ENCODE assay signal across 9 cellular contexts in the genomic region with DNA sequence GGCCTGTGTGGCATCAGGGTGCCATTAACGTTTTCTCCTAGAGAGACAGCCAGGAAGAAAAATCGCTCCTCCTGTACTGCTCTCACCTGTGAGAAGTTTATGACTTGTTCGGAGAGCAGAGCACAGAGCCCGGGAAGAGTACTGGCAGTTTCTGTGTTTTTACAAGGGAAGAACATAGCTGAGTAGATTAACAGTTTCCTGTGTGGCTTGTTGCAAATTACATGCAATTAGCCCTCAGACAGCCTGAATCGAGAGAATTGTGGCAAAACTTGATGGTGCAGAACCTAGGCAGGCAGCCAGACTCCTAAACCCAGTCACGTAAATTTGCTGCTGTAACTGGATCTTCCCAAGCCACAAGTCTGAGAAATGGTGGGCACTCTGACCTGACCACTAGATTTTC. TPM values are rescaled to one million over a fixed set of nuclear protein-coding genes. Genes with fewer than 3 reads are reported as not detected.
A peak's percentile ranks its signal among the peaks of the same experiment; 100 is the strongest.
DNase-seq lines count a peak whose midpoint lies in the region; ATAC-seq and TF ChIP-seq lines count a peak whose summit lies in the region.
"Had no signal": no experiment of that assay in that cellular context is flagged by ENCODE, and none has a peak within 500 bp of the region (broad histone marks: within the 10 kb centered on the region; RNA-seq: fewer than 3 reads in every experiment).

No MANE protein-coding gene starts in this region.

- no peak overlapping the region for H4K12ac ChIP-seq in trophoblast cell (ENCODE audit: low read depth, low read length)

- no peaks in the 10 kb centered on the region for H3K79me2 ChIP-seq in trophoblast cell (ENCODE audit: control insufficient read depth, insufficient read depth, low read length, poor library complexity)

- no peak overlapping the region for H3K4ac ChIP-seq in trophoblast cell (ENCODE audit: low read depth, low read length)

- H3K36me3 ChIP-seq in trophoblast cell (ENCODE audit: control insufficient read depth in 1 of 2, insufficient read depth in 2 of 2, low read length in 2 of 2), result no peaks in the 10 kb centered on the region

- intact Hi-C loops in left colon (cut with DNase I, micrococcal nuclease), result no loop called here

- WGBS in trophoblast cell (ENCODE audit: extremely low coverage, insufficient coverage, insufficient read length), result no CpG with 5 or more reads among the region's 6 CpGs

- peaks cover 0 to 8% of the 10 kb centered on the region in 2 experiments for H3K4me1 ChIP-seq in trophoblast cell (ENCODE audit: control insufficient read depth in 1 of 2, insufficient read depth in 2 of 2, low read length in 2 of 2)

- DNase-seq in HEK293T (ENCODE audit: extremely low spot score), result peak; percentile 15
- peak; percentile 65 for DNase-seq in NCI-H1436 treated with DMSO at 0.1 percent for 48 hours (lab: John Stamatoyannopoulos, UW)
- peak; percentile 27 to 51 for DNase-seq in left colon
- no peak for DNase-seq in trophoblast cell
- DNase-seq in NCI-H510A (lab: John Stamatoyannopoulos, UW), result no peak
- DNase-seq in hypothalamus (lab: John Stamatoyannopoulos, UW), result no peak
- no peak for DNase-seq in NCI-H345 treated with DMSO at 0.1 percent for 48 hours (lab: John Stamatoyannopoulos, UW; ENCODE audit: unreplicated experiment)

- H3K23ac ChIP-seq in trophoblast cell (ENCODE audit: low read length), result no peak overlapping the region

- no peaks in the 10 kb centered on the region for H3K79me1 ChIP-seq in trophoblast cell (ENCODE audit: low read length)

- no peaks in the 10 kb centered on the region for H3K9me3 ChIP-seq in trophoblast cell (ENCODE audit: insufficient read depth, low read depth, low read length)

- no peak overlapping the region for H3K27ac ChIP-seq in trophoblast cell (ENCODE audit: low read depth, low read length)

- no peak overlapping the region for H2AK5ac ChIP-seq in trophoblast cell (ENCODE audit: low read length)

- no peak overlapping the region for H3K9ac ChIP-seq in trophoblast cell (ENCODE audit: low read length)

- no peak overlapping the region for H3K14ac ChIP-seq in trophoblast cell (ENCODE audit: low read length)

- ATAC-seq in GM18861 (IDR thresholded peaks at IDR 0.05; ENCODE audit: unreplicated experiment) (peak; percentile 44), left colon (peak; percentile 85)

- no peak overlapping the region for H3K4me3 ChIP-seq in trophoblast cell (ENCODE audit: low read depth, low read length)

- H2AFZ ChIP-seq in trophoblast cell (ENCODE audit: insufficient read depth, low read length, poor library complexity), result no peak overlapping the region

- H4K91ac ChIP-seq in trophoblast cell (ENCODE audit: low read depth, low read length), result no peak overlapping the region

- POLR2A ChIA-PET in HEK293T (lab: Yijun Ruan, JAX), result no interaction called here

- no peaks in the 10 kb centered on the region for H3K27me3 ChIP-seq in trophoblast cell (ENCODE audit: insufficient read depth, low read length)

- no peak overlapping the region for H2BK12ac ChIP-seq in trophoblast cell (ENCODE audit: low read length)

- H2BK120ac ChIP-seq in trophoblast cell (ENCODE audit: insufficient read depth, low read length, poor library complexity), result no peak overlapping the region

- no peak overlapping the region for H4K8ac ChIP-seq in trophoblast cell (ENCODE audit: low read depth, low read length)

- H3K4me2 ChIP-seq in trophoblast cell (ENCODE audit: low read length), result no peak overlapping the region

- CTCF ChIA-PET in HEK293T (lab: Yijun Ruan, JAX), result no interaction called here

- H3K18ac ChIP-seq in trophoblast cell (ENCODE audit: low read length), result no peak overlapping the region

- H2BK5ac ChIP-seq in trophoblast cell (ENCODE audit: low read depth, low read length, poor library complexity), result no peak overlapping the region

TF ChIP-seq in HEK293T, 16 proteins besides CTCF, POLR2A, EP300 and RAD21:
- no peak for TF ChIP-seq ELF4 (IDR thresholded peaks at IDR 0.05)
- TF ChIP-seq L3MBTL2 (conservative IDR thresholded peaks at IDR 0.05), result no peak
TF ChIP-seq in HEK293T: peak in this region for 0.

RNA-seq across cellular contexts. Expression of a gene that starts 32.1 kb away (rescaled TPM):
- total RNA-seq in left colon, result not detected
- polyA plus RNA-seq in trophoblast cell (2013), result not detected in 2 replicates
- total RNA-seq: HT1080 had no signal

RNA-seq across cellular contexts. Expression of a gene that starts 53.7 kb away (rescaled TPM):
- 10 to 100 TPM in 1 of 2 donors, 1 to 10 TPM in 1; 7.9 to 11.2 TPM for total RNA-seq in left colon
- polyA plus RNA-seq in trophoblast cell (2013), result 10.1 and 11.3 TPM in 2 replicates

Comparison
In these comparisons a context has a peak if more than half of its experiments do, and no peak if none do; other contexts are left out.
1. DNase-seq: peak in HEK293T (single experiment), NCI-H1436 treated with DMSO at 0.1 percent for 48 hours (single experiment) and left colon (2 of 2); none in trophoblast cell (0 of 2), NCI-H510A (single experiment), hypothalamus (0 of 51) and NCI-H345 treated with DMSO at 0.1 percent for 48 hours (single experiment).